In the genomic region with DNA sequence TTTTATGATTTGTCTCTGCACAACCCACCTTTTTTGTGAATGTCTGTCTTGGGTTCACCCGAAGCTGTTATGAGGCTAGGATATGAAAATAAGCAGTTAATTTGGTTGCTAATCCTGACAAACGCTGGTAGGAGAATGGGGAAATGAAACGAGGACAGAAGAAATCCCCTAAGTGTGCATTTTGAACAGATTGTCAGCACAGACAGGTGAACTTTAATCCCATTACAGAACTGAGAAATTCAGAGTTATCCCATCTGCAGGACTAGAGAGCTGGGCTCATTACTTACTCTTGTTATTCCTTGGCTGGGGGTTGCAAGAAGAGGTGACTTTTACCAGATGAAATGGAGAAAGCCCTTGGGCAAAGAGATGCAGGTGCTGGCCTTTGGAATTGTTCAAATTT, we compare ENCODE assay signal across 13 cellular contexts.
DNase-seq lines count a peak whose midpoint lies in the region; ATAC-seq and TF ChIP-seq lines count a peak whose summit lies in the region.
"Had no signal": no experiment of that assay in that cellular context is flagged by ENCODE, and none has a peak within 500 bp of the region (broad histone marks: within the 10 kb centered on the region; RNA-seq: fewer than 3 reads in every experiment).

No MANE protein-coding gene starts in this region.

- TF ChIP-seq CTCF in KMS-11 (conservative IDR thresholded peaks at IDR 0.05; ENCODE audit: low read depth, low read length): no peak
- TF ChIP-seq CTCF in colonic mucosa (IDR thresholded peaks at IDR 0.05): no peak

- no peak overlapping the region for H2AFZ ChIP-seq in KMS-11 (ENCODE audit: low read depth)

- H3K27ac ChIP-seq in KMS-11 (peak overlapping the region; percentile 15; the same call in 1 of the 2 replicates), colonic mucosa (no peak overlapping the region)
- H3K27ac ChIP-seq: SJSA1 had no signal

- intact Hi-C loops in colonic mucosa (cut with DNase I): loop anchor here (10.0 kb wide), 1 partner anchor 289 kb away; no protein-coding TSS in a partner anchor

- H3K9me3 ChIP-seq in colonic mucosa: no peaks in the 10 kb centered on the region
- H3K9me3 ChIP-seq: SJSA1 had no signal

- no peaks in the 10 kb centered on the region for H3K79me2 ChIP-seq in KMS-11 (ENCODE audit: insufficient read depth, low read depth)

- peaks cover 35% of the 10 kb centered on the region for H3K4me1 ChIP-seq in KMS-11 (ENCODE audit: low read depth, poor library complexity, severe bottlenecking)
- H3K4me1 ChIP-seq in colonic mucosa: no peaks in the 10 kb centered on the region
- H3K4me1 ChIP-seq: SJSA1 had no signal

- no peak overlapping the region for H3K4me3 ChIP-seq in KMS-11 (IDR thresholded peaks at IDR 0.05; ENCODE audit: insufficient read depth, low read depth, low read length)
- no peak overlapping the region for H3K4me3 ChIP-seq in colonic mucosa
- H3K4me3 ChIP-seq: SJSA1 had no signal

- H3K36me3 ChIP-seq in KMS-11 (ENCODE audit: insufficient read depth): no peaks in the 10 kb centered on the region
- no peaks in the 10 kb centered on the region for H3K36me3 ChIP-seq in colonic mucosa
- H3K36me3 ChIP-seq: SJSA1 had no signal

- H3K27me3 ChIP-seq in KMS-11 (ENCODE audit: insufficient read depth, low read depth): no peaks in the 10 kb centered on the region
- H3K27me3 ChIP-seq in colonic mucosa: no peaks in the 10 kb centered on the region

- DNase-seq in colonic mucosa: no peak
- no peak for DNase-seq in COLO829 (ENCODE audit: low spot score)
- no peak for DNase-seq in A172 (ENCODE audit: low spot score)
- no peak for DNase-seq in activated CD4-positive, alpha-beta T cell treated with anti-CD3 and anti-CD28 coated beads, Interleukin-2, amount 50 U/mL, for 4 hours
- DNase-seq: activated CD4-positive, alpha-beta T cell treated with anti-CD3 and anti-CD28 coated beads, Interleukin-2, amount 50 U/mL, for 48 hours; AML-193; effector memory CD4-positive, alpha-beta T cell; NCI-H2107 had no signal

- H4K20me1 ChIP-seq in KMS-11 (ENCODE audit: insufficient read depth): no peaks in the 10 kb centered on the region

- peak; percentile 69 for ATAC-seq in GM18498 (IDR thresholded peaks at IDR 0.05; ENCODE audit: unreplicated experiment)
- peak; percentile 84 for ATAC-seq in GM19467 (IDR thresholded peaks at IDR 0.05; ENCODE audit: unreplicated experiment)
- ATAC-seq in HG02943 (IDR thresholded peaks at IDR 0.05; ENCODE audit: low read depth, unreplicated experiment): peak; percentile 77

- H3K4me2 ChIP-seq in KMS-11: 0 out of 2 replicates have a peak overlapping the region, but pooled peaks have one; percentile 7

- H3K9ac ChIP-seq in KMS-11 (no peak overlapping the region), colonic mucosa (ENCODE audit: low read depth in 2 of 2, low read length in 2 of 2) (no peak overlapping the region)
